17 cellular contexts compared by ENCODE assay signal in the genomic region with DNA sequence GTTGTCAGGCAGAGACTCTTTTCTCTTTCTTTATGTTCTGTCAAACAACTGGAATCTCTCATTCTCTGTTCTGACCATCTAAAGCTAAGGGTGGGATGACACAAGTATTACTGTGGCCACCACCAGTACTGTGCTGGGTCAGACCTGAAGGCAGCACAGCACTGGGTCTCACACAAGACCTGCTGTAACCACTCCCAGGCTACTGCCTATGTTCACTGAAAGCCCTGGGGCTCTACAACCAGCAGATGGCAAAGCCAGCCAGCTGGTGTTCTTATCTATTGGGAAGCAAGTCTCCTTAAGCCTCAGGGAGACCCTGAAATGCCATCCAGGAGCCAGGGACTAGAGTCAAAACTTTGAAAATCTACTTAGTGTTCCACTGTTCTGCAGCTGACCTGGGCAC.
DNase-seq lines count a peak whose midpoint lies in the region; ATAC-seq and TF ChIP-seq lines count a peak whose summit lies in the region.
"Had no signal": no experiment of that assay in that cellular context is flagged by ENCODE, and none has a peak within 500 bp of the region (broad histone marks: within the 10 kb centered on the region; RNA-seq: fewer than 3 reads in every experiment).

No MANE protein-coding gene starts in this region.

- H3K36me3 ChIP-seq in BE2C (no peaks in the 10 kb centered on the region), endodermal cell (ENCODE audit: control insufficient read depth, insufficient read depth, low read length) (no peaks in the 10 kb centered on the region)
- H3K36me3 ChIP-seq: BLaER1 treated with 17β-estradiol and CSF1 and Interleukin-3, amounts not matched to agents 10 nM and 100 nM had no signal

- POLR2A ChIA-PET in WTC11 (lab: Charles Lee) = no interaction called here

- H3K27me3 Mint-ChIP-seq in endodermal cell (ENCODE audit: insufficient read depth) = no peaks in the 10 kb centered on the region
- no peaks in the 10 kb centered on the region for H3K27me3 Mint-ChIP-seq in WTC11 (ENCODE audit: low read depth)
- H3K27me3 Mint-ChIP-seq: CD4-positive, CD25-positive, alpha-beta regulatory T cell had no signal

- H3K27ac Mint-ChIP-seq in endodermal cell = no peak overlapping the region
- no peak overlapping the region for H3K27ac Mint-ChIP-seq in stimulated activated effector memory CD8-positive, alpha-beta T cell treated with anti-CD3 and anti-CD28 coated beads, Interleukin-12 subunit alpha, Interleukin-12 subunit beta, amount 100 ng/mL, for 72 hours
- H3K27ac Mint-ChIP-seq in WTC11 = no peak overlapping the region
- H3K27ac Mint-ChIP-seq: CD4-positive, CD25-positive, alpha-beta regulatory T cell; GM23338 had no signal

- TF ChIP-seq CTCF in BE2C (IDR thresholded peaks at IDR 0.05; ENCODE audit: low read depth, low read length) (no peak), endodermal cell (conservative IDR thresholded peaks at IDR 0.05) (no peak), WTC11 (IDR thresholded peaks at IDR 0.05) (no peak)

- DNase-seq in DMS53 (lab: John Stamatoyannopoulos, UW) (peak; percentile 3), DMS53 treated with DMSO at 0.1 percent for 48 hours (lab: John Stamatoyannopoulos, UW; ENCODE audit: unreplicated experiment) (no peak), BE2C (peak; percentile 65), endodermal cell (peak; percentile 50), WTC11 (ENCODE audit: low spot score) (no peak), NCI-H748 (lab: John Stamatoyannopoulos, UW; ENCODE audit: unreplicated experiment) (no peak), midbrain (lab: John Stamatoyannopoulos, UW) (no peak)
- no peak for DNase-seq in stimulated activated effector memory CD8-positive, alpha-beta T cell treated with anti-CD3 and anti-CD28 coated beads, Interleukin-12 subunit alpha, Interleukin-12 subunit beta, amount 100 ng/mL, for 72 hours (ENCODE audit: low spot score in 2 of 2)
- DNase-seq: 8988T; AML-193; CD4-positive, CD25-positive, alpha-beta regulatory T cell; DMS153; GF-D8; H7 had no signal

- H3K4me1 ChIP-seq in BE2C = peaks cover 6% of the 10 kb centered on the region
- no peaks in the 10 kb centered on the region for H3K4me1 ChIP-seq in endodermal cell (ENCODE audit: control insufficient read depth, insufficient read depth, low read length)

- no peak overlapping the region for H3K4me3 Mint-ChIP-seq in endodermal cell
- no peak overlapping the region for H3K4me3 Mint-ChIP-seq in stimulated activated effector memory CD8-positive, alpha-beta T cell treated with anti-CD3 and anti-CD28 coated beads, Interleukin-12 subunit alpha, Interleukin-12 subunit beta, amount 100 ng/mL, for 72 hours
- no peak overlapping the region for H3K4me3 Mint-ChIP-seq in WTC11
- H3K4me3 Mint-ChIP-seq: GM23338 had no signal

- H3K27ac ChIP-seq in endodermal cell (ENCODE audit: low read depth, low read length) = no peak overlapping the region
- H3K27ac ChIP-seq: BLaER1 treated with 17β-estradiol and CSF1 and Interleukin-3, amounts not matched to agents 10 nM and 100 nM; HL-60 had no signal

- H3K4me1 Mint-ChIP-seq in endodermal cell (no peaks in the 10 kb centered on the region), WTC11 (no peaks in the 10 kb centered on the region)
- no peaks in the 10 kb centered on the region for H3K4me1 Mint-ChIP-seq in stimulated activated effector memory CD8-positive, alpha-beta T cell treated with anti-CD3 and anti-CD28 coated beads, Interleukin-12 subunit alpha, Interleukin-12 subunit beta, amount 100 ng/mL, for 72 hours
- H3K4me1 Mint-ChIP-seq: CD4-positive, CD25-positive, alpha-beta regulatory T cell; GM23338 had no signal

- H3K9me3 ChIP-seq in BE2C (no peaks in the 10 kb centered on the region), endodermal cell (ENCODE audit: control insufficient read depth, low read length) (no peaks in the 10 kb centered on the region)

- H3K9me3 Mint-ChIP-seq in endodermal cell = peaks cover 5% of the 10 kb centered on the region
- H3K9me3 Mint-ChIP-seq in stimulated activated effector memory CD8-positive, alpha-beta T cell treated with anti-CD3 and anti-CD28 coated beads, Interleukin-12 subunit alpha, Interleukin-12 subunit beta, amount 100 ng/mL, for 72 hours = no peaks in the 10 kb centered on the region
- H3K9me3 Mint-ChIP-seq in WTC11 = peaks cover 5% of the 10 kb centered on the region
- H3K9me3 Mint-ChIP-seq: GM23338 had no signal

- no peak overlapping the region for H3K4me3 ChIP-seq in BE2C (ENCODE audit: low read depth, low read length)
- H3K4me3 ChIP-seq in endodermal cell (ENCODE audit: low read length) = no peak overlapping the region
- H3K4me3 ChIP-seq: BLaER1 treated with 17β-estradiol and CSF1 and Interleukin-3, amounts not matched to agents 10 nM and 100 nM; GM23338 had no signal

- H3K36me3 Mint-ChIP-seq in endodermal cell (ENCODE audit: low read depth) (peaks cover 3% of the 10 kb centered on the region), WTC11 (no peaks in the 10 kb centered on the region; the same call in 1 of the 2 replicates)
- H3K36me3 Mint-ChIP-seq in stimulated activated effector memory CD8-positive, alpha-beta T cell treated with anti-CD3 and anti-CD28 coated beads, Interleukin-12 subunit alpha, Interleukin-12 subunit beta, amount 100 ng/mL, for 72 hours = no peaks in the 10 kb centered on the region
- H3K36me3 Mint-ChIP-seq: CD4-positive, CD25-positive, alpha-beta regulatory T cell had no signal

- H3K27me3 ChIP-seq in BE2C = no peaks in the 10 kb centered on the region
- H3K27me3 ChIP-seq in endodermal cell (ENCODE audit: control insufficient read depth, insufficient read depth, low read length, poor library complexity, severe bottlenecking) = no peaks in the 10 kb centered on the region
- H3K27me3 ChIP-seq: BLaER1 treated with 17β-estradiol and CSF1 and Interleukin-3, amounts not matched to agents 10 nM and 100 nM had no signal

- no peak overlapping the region for H3K9ac ChIP-seq in endodermal cell (ENCODE audit: extremely low read depth, low read length, poor library complexity, severe bottlenecking)
- H3K9ac ChIP-seq: BLaER1 treated with 17β-estradiol and CSF1 and Interleukin-3, amounts not matched to agents 10 nM and 100 nM had no signal

- ATAC-seq in stimulated activated effector memory CD8-positive, alpha-beta T cell treated with anti-CD3 and anti-CD28 coated beads, Interleukin-12 subunit alpha, Interleukin-12 subunit beta, amount 100 ng/mL, for 72 hours = peak; percentile 44
- no peak for ATAC-seq in WTC11
- ATAC-seq: GM23338 had no signal

- CTCF ChIA-PET in WTC11 (lab: Charles Lee) = no interaction called here

TF ChIP-seq in WTC11, 78 proteins besides CTCF, POLR2A, EP300 and RAD21 (continues in another document):
- TF ChIP-seq SOX15 (CRISPR knock-in tag; IDR thresholded peaks at IDR 0.05) = no peak
- TF ChIP-seq HMGA2 (CRISPR knock-in tag; IDR thresholded peaks at IDR 0.05) = no peak
- TF ChIP-seq, protein P1, sequence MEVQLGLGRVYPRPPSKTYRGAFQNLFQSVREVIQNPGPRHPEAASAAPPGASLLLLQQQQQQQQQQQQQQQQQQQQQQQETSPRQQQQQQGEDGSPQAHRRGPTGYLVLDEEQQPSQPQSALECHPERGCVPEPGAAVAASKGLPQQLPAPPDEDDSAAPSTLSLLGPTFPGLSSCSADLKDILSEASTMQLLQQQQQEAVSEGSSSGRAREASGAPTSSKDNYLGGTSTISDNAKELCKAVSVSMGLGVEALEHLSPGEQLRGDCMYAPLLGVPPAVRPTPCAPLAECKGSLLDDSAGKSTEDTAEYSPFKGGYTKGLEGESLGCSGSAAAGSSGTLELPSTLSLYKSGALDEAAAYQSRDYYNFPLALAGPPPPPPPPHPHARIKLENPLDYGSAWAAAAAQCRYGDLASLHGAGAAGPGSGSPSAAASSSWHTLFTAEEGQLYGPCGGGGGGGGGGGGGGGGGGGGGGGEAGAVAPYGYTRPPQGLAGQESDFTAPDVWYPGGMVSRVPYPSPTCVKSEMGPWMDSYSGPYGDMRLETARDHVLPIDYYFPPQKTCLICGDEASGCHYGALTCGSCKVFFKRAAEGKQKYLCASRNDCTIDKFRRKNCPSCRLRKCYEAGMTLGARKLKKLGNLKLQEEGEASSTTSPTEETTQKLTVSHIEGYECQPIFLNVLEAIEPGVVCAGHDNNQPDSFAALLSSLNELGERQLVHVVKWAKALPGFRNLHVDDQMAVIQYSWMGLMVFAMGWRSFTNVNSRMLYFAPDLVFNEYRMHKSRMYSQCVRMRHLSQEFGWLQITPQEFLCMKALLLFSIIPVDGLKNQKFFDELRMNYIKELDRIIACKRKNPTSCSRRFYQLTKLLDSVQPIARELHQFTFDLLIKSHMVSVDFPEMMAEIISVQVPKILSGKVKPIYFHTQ (CRISPR knock-in tag; IDR thresholded peaks at IDR 0.05) = no peak
- TF ChIP-seq, protein P2, sequence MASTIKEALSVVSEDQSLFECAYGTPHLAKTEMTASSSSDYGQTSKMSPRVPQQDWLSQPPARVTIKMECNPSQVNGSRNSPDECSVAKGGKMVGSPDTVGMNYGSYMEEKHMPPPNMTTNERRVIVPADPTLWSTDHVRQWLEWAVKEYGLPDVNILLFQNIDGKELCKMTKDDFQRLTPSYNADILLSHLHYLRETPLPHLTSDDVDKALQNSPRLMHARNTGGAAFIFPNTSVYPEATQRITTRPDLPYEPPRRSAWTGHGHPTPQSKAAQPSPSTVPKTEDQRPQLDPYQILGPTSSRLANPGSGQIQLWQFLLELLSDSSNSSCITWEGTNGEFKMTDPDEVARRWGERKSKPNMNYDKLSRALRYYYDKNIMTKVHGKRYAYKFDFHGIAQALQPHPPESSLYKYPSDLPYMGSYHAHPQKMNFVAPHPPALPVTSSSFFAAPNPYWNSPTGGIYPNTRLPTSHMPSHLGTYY (CRISPR knock-in tag; IDR thresholded peaks at IDR 0.05) = no peak
- no peak for TF ChIP-seq GTF2I (CRISPR knock-in tag; conservative IDR thresholded peaks at IDR 0.05)
- TF ChIP-seq SMAD4 (CRISPR knock-in tag; IDR thresholded peaks at IDR 0.05) = no peak
- no peak for TF ChIP-seq GRHL2 (CRISPR knock-in tag; IDR thresholded peaks at IDR 0.05; ENCODE audit: insufficient replicate concordance, severe bottlenecking)
- TF ChIP-seq SMAD3 (CRISPR knock-in tag; IDR thresholded peaks at IDR 0.05; ENCODE audit: borderline replicate concordance) = no peak
- TF ChIP-seq ESRRA (CRISPR knock-in tag; IDR thresholded peaks at IDR 0.05; ENCODE audit: borderline replicate concordance) = no peak
- TF ChIP-seq, protein P3, sequence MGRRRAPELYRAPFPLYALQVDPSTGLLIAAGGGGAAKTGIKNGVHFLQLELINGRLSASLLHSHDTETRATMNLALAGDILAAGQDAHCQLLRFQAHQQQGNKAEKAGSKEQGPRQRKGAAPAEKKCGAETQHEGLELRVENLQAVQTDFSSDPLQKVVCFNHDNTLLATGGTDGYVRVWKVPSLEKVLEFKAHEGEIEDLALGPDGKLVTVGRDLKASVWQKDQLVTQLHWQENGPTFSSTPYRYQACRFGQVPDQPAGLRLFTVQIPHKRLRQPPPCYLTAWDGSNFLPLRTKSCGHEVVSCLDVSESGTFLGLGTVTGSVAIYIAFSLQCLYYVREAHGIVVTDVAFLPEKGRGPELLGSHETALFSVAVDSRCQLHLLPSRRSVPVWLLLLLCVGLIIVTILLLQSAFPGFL (CRISPR knock-in tag; IDR thresholded peaks at IDR 0.05; ENCODE audit: borderline replicate concordance) = no peak
- TF ChIP-seq EMX1 (CRISPR knock-in tag; IDR thresholded peaks at IDR 0.05) = no peak

Comparison
In these comparisons a context has a peak if more than half of its experiments do, and no peak if none do; other contexts are left out.
1. DNase-seq: peak in DMS53 (single experiment), BE2C (single experiment) and endodermal cell (single experiment); none in DMS53 treated with DMSO at 0.1 percent for 48 hours (single experiment), stimulated activated effector memory CD8-positive, alpha-beta T cell treated with anti-CD3 and anti-CD28 coated beads, Interleukin-12 subunit alpha, Interleukin-12 subunit beta, amount 100 ng/mL, for 72 hours (0 of 2), WTC11 (single experiment), NCI-H748 (single experiment) and midbrain (single experiment).